ENCODE assay signal across 1 cellular context in genomic region chr12:56041579-56042429, GRCh38.
TF ChIP-seq lines count a peak whose summit lies in the region.

Gene RPS26, plus strand, starts transcription at chr12:56041918. Its CDS starts 249 bp downstream, at chr12:56042167.

TF ChIP-seq in WTC11, 78 proteins besides CTCF, POLR2A, EP300 and RAD21 (continued from another document):
- TF ChIP-seq, protein P1, sequence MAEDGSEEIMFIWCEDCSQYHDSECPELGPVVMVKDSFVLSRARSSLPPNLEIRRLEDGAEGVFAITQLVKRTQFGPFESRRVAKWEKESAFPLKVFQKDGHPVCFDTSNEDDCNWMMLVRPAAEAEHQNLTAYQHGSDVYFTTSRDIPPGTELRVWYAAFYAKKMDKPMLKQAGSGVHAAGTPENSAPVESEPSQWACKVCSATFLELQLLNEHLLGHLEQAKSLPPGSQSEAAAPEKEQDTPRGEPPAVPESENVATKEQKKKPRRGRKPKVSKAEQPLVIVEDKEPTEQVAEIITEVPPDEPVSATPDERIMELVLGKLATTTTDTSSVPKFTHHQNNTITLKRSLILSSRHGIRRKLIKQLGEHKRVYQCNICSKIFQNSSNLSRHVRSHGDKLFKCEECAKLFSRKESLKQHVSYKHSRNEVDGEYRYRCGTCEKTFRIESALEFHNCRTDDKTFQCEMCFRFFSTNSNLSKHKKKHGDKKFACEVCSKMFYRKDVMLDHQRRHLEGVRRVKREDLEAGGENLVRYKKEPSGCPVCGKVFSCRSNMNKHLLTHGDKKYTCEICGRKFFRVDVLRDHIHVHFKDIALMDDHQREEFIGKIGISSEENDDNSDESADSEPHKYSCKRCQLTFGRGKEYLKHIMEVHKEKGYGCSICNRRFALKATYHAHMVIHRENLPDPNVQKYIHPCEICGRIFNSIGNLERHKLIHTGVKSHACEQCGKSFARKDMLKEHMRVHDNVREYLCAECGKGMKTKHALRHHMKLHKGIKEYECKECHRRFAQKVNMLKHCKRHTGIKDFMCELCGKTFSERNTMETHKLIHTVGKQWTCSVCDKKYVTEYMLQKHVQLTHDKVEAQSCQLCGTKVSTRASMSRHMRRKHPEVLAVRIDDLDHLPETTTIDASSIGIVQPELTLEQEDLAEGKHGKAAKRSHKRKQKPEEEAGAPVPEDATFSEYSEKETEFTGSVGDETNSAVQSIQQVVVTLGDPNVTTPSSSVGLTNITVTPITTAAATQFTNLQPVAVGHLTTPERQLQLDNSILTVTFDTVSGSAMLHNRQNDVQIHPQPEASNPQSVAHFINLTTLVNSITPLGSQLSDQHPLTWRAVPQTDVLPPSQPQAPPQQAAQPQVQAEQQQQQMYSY (CRISPR knock-in tag; IDR thresholded peaks at IDR 0.05), result no peak
- TF ChIP-seq, protein P2, sequence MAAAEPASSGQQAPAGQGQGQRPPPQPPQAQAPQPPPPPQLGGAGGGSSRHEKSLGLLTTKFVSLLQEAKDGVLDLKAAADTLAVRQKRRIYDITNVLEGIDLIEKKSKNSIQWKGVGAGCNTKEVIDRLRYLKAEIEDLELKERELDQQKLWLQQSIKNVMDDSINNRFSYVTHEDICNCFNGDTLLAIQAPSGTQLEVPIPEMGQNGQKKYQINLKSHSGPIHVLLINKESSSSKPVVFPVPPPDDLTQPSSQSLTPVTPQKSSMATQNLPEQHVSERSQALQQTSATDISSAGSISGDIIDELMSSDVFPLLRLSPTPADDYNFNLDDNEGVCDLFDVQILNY (CRISPR knock-in tag; IDR thresholded peaks at IDR 0.05), result no peak
- no peak for TF ChIP-seq ELF4 (CRISPR knock-in tag; IDR thresholded peaks at IDR 0.05; ENCODE audit: low read depth)
- peak; percentile 32; the same call in 1 of the 2 replicates for TF ChIP-seq ZNF532 (CRISPR knock-in tag; IDR thresholded peaks at IDR 0.05; ENCODE audit: borderline replicate concordance)
- TF ChIP-seq IRF2 (CRISPR knock-in tag; IDR thresholded peaks at IDR 0.05; ENCODE audit: borderline replicate concordance, low read depth), result no peak
- TF ChIP-seq OVOL2 (CRISPR knock-in tag; IDR thresholded peaks at IDR 0.05; ENCODE audit: borderline replicate concordance), result no peak
- peak; percentile 82; the same call in 1 of the 2 replicates for TF ChIP-seq TEAD4 (CRISPR knock-in tag; IDR thresholded peaks at IDR 0.05)
- TF ChIP-seq MLX (CRISPR knock-in tag; IDR thresholded peaks at IDR 0.05), result no peak
- TF ChIP-seq NR2C2 (CRISPR knock-in tag; IDR thresholded peaks at IDR 0.05), result peak; percentile 97
- no peak for TF ChIP-seq ZNF317 (CRISPR knock-in tag; IDR thresholded peaks at IDR 0.05; ENCODE audit: borderline replicate concordance, low read depth)
- TF ChIP-seq ARID4B (CRISPR knock-in tag; IDR thresholded peaks at IDR 0.05; ENCODE audit: borderline replicate concordance), result peak; percentile 74; the same call in 1 of the 2 replicates
- no peak for TF ChIP-seq ZNF671 (CRISPR knock-in tag; IDR thresholded peaks at IDR 0.05)
- TF ChIP-seq ZNF396 (CRISPR knock-in tag; IDR thresholded peaks at IDR 0.05; ENCODE audit: borderline replicate concordance), result no peak
- TF ChIP-seq RORB (CRISPR knock-in tag; IDR thresholded peaks at IDR 0.05), result no peak
- no peak for TF ChIP-seq RELA (CRISPR knock-in tag; IDR thresholded peaks at IDR 0.05; ENCODE audit: borderline replicate concordance)
- TF ChIP-seq SMAD4 (CRISPR knock-in tag; IDR thresholded peaks at IDR 0.05), result peak; percentile 58; the same call in 1 of the 2 replicates
- no peak for TF ChIP-seq TP53 (CRISPR knock-in tag; IDR thresholded peaks at IDR 0.05)
- TF ChIP-seq EMX1 (CRISPR knock-in tag; IDR thresholded peaks at IDR 0.05), result no peak
- TF ChIP-seq ZNF138 (CRISPR knock-in tag; conservative IDR thresholded peaks at IDR 0.05), result no peak
- TF ChIP-seq ATF2 (CRISPR knock-in tag; IDR thresholded peaks at IDR 0.05; ENCODE audit: borderline replicate concordance, low read depth), result no peak
- TF ChIP-seq, protein P3, sequence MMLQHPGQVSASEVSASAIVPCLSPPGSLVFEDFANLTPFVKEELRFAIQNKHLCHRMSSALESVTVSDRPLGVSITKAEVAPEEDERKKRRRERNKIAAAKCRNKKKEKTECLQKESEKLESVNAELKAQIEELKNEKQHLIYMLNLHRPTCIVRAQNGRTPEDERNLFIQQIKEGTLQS (CRISPR knock-in tag; conservative IDR thresholded peaks at IDR 0.05), result no peak
- TF ChIP-seq CREM (CRISPR knock-in tag; IDR thresholded peaks at IDR 0.05), result peak; percentile 84
- no peak for TF ChIP-seq MXD4 (CRISPR knock-in tag; IDR thresholded peaks at IDR 0.05; ENCODE audit: borderline replicate concordance)
- TF ChIP-seq ZNF232 (CRISPR knock-in tag; IDR thresholded peaks at IDR 0.05), result no peak
- TF ChIP-seq E2F1 (CRISPR knock-in tag; IDR thresholded peaks at IDR 0.05), result no peak
- peak; percentile 24; the same call in 1 of the 2 replicates for TF ChIP-seq FOXP1 (CRISPR knock-in tag; IDR thresholded peaks at IDR 0.05; ENCODE audit: borderline replicate concordance)
